Comparison of ENCODE assay signal across 6 cellular contexts in genomic region chr1:1374068-1374860, GRCh38. TPM values are rescaled to one million over a fixed set of nuclear protein-coding genes. Genes with fewer than 3 reads are reported as not detected.
DNase-seq lines count a peak whose midpoint lies in the region; ATAC-seq and TF ChIP-seq lines count a peak whose summit lies in the region.

No MANE protein-coding gene starts in this region.

- no peak for DNase-seq in stimulated activated effector memory CD8-positive, alpha-beta T cell treated with anti-CD3 and anti-CD28 coated beads, Interleukin-12 subunit alpha, Interleukin-12 subunit beta, amount 100 ng/mL, for 72 hours (ENCODE audit: low spot score in 2 of 2)
- no peak for DNase-seq in NCI-H187 (lab: John Stamatoyannopoulos, UW)
- no peak for DNase-seq in NCI-H524 treated with DMSO at 0.1 percent for 48 hours (lab: John Stamatoyannopoulos, UW)

- H3K9me3 Mint-ChIP-seq in stimulated activated effector memory CD8-positive, alpha-beta T cell treated with anti-CD3 and anti-CD28 coated beads, Interleukin-12 subunit alpha, Interleukin-12 subunit beta, amount 100 ng/mL, for 72 hours: no peaks in the 10 kb centered on the region

- H3K4me3 ChIP-seq in GM08714 (ENCODE audit: low read length): peak overlapping the region; percentile 95

- no peak for TF ChIP-seq EP300 in Ishikawa (IDR thresholded peaks at IDR 0.05; ENCODE audit: borderline replicate concordance)

- peak overlapping the region; percentile 96 for H3K27ac Mint-ChIP-seq in stimulated activated effector memory CD8-positive, alpha-beta T cell treated with anti-CD3 and anti-CD28 coated beads, Interleukin-12 subunit alpha, Interleukin-12 subunit beta, amount 100 ng/mL, for 72 hours

- peak; percentile 6 for ATAC-seq in esophagus mucosa
- no peak for ATAC-seq in stimulated activated effector memory CD8-positive, alpha-beta T cell treated with anti-CD3 and anti-CD28 coated beads, Interleukin-12 subunit alpha, Interleukin-12 subunit beta, amount 100 ng/mL, for 72 hours

- TF ChIP-seq RAD21 in Ishikawa (IDR thresholded peaks at IDR 0.05; ENCODE audit: low read depth): no peak

- H3K36me3 Mint-ChIP-seq in stimulated activated effector memory CD8-positive, alpha-beta T cell treated with anti-CD3 and anti-CD28 coated beads, Interleukin-12 subunit alpha, Interleukin-12 subunit beta, amount 100 ng/mL, for 72 hours: peaks cover 13% of the 10 kb centered on the region

- peak overlapping the region; percentile 85 for H3K4me3 Mint-ChIP-seq in stimulated activated effector memory CD8-positive, alpha-beta T cell treated with anti-CD3 and anti-CD28 coated beads, Interleukin-12 subunit alpha, Interleukin-12 subunit beta, amount 100 ng/mL, for 72 hours

- peaks cover 20% of the 10 kb centered on the region for H3K4me1 Mint-ChIP-seq in stimulated activated effector memory CD8-positive, alpha-beta T cell treated with anti-CD3 and anti-CD28 coated beads, Interleukin-12 subunit alpha, Interleukin-12 subunit beta, amount 100 ng/mL, for 72 hours

TF ChIP-seq in Ishikawa, 13 proteins besides CTCF, POLR2A, EP300 and RAD21:
- TF ChIP-seq CEBPB (IDR thresholded peaks at IDR 0.05): no peak
- TF ChIP-seq MAX (IDR thresholded peaks at IDR 0.05): no peak
- 0 out of 2 replicates have a peak, but pooled peaks have one; percentile 23 for TF ChIP-seq EGR1 (IDR thresholded peaks at IDR 0.05)
- TF ChIP-seq ZBTB7A (IDR thresholded peaks at IDR 0.05; ENCODE audit: low read depth): no peak
- no peak for TF ChIP-seq USF1 (IDR thresholded peaks at IDR 0.05)

RNA-seq across cellular contexts. Expression of gene AURKAIP1, which starts 0.7 kb away (rescaled TPM):
- 117 TPM for total RNA-seq in esophagus mucosa

RNA-seq across cellular contexts. Expression of gene MXRA8, which starts 15.9 kb away (rescaled TPM):
- total RNA-seq in esophagus mucosa: 2.0 TPM

RNA-seq across cellular contexts. Expression of gene CCNL2, which starts 24.9 kb away (rescaled TPM):
- 58.3 TPM for total RNA-seq in esophagus mucosa

RNA-seq across cellular contexts. Expression of gene DVL1, which starts 25.0 kb away (rescaled TPM):
- 48.5 TPM for total RNA-seq in esophagus mucosa

RNA-seq across cellular contexts. Expression of gene MRPL20, which starts 32.8 kb away (rescaled TPM):
- 89.2 TPM for total RNA-seq in esophagus mucosa
